In the genomic region with DNA sequence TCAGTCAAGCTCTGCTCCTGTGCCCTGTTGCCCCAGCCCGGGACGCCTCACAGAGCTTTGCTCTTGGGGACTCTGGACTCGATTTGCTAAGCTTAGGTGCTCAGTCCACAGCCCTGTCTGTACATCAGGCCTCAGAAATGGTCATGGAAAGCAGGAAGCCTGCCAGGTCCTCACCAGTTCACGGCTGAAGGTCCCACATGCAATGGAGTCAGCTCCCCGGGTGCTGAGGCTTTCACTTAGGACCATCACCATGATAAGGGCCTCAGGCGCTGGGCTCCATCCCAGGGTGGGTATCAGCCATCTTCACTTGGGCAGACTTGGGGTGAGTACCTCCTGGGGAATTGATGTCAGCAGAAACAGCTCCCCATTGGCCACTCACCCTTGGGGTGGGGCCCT, we compare ENCODE assay signal across 11 cellular contexts. TPM values are rescaled to one million over a fixed set of nuclear protein-coding genes. Genes with fewer than 3 reads are reported as not detected.
DNase-seq lines count a peak whose midpoint lies in the region; ATAC-seq and TF ChIP-seq lines count a peak whose summit lies in the region.
"Had no signal": no experiment of that assay in that cellular context is flagged by ENCODE, and none has a peak within 500 bp of the region (broad histone marks: within the 10 kb centered on the region; RNA-seq: fewer than 3 reads in every experiment).

No MANE protein-coding gene starts in this region.

- H3K27ac ChIP-seq in right atrium auricular region (peak overlapping the region; percentile 88 to 91), skeletal muscle tissue (ENCODE audit: low read depth, low read length) (peak overlapping the region; percentile 90)
- H3K27ac ChIP-seq: brain microvascular endothelial cell, epithelial cell of prostate had no signal

- no peaks in the 10 kb centered on the region for H3K27me3 ChIP-seq in right atrium auricular region
- H3K27me3 ChIP-seq in skeletal muscle tissue (ENCODE audit: control insufficient read depth in 3 of 3, insufficient read depth in 3 of 3, low read length in 3 of 3) = no peaks in the 10 kb centered on the region
- H3K27me3 ChIP-seq in Caco-2 (replicated peaks; ENCODE audit: control insufficient read depth, insufficient read depth, low read length) = no peaks in the 10 kb centered on the region
- H3K27me3 ChIP-seq: brain microvascular endothelial cell had no signal

- H3K4me3 ChIP-seq in right atrium auricular region (no peak overlapping the region), skeletal muscle tissue (ENCODE audit: low read length in 3 of 3) (no peak overlapping the region), Caco-2 (ENCODE audit: low read depth, low read length) (no peak overlapping the region)

- no peak for TF ChIP-seq CTCF in CD14-positive monocyte (IDR thresholded peaks at IDR 0.05)
- TF ChIP-seq CTCF in right atrium auricular region (IDR thresholded peaks at IDR 0.05) = no peak
- TF ChIP-seq CTCF in Caco-2 (IDR thresholded peaks at IDR 0.05; ENCODE audit: insufficient read depth in 1 of 2, low read depth in 1 of 2, low read length in 1 of 2, severe bottlenecking in 1 of 2, unreplicated experiment in 1 of 2) = no peak

- no peaks in the 10 kb centered on the region for H3K36me3 ChIP-seq in right atrium auricular region
- H3K36me3 ChIP-seq in skeletal muscle tissue (ENCODE audit: control insufficient read depth in 3 of 3, insufficient read depth in 3 of 3, low read length in 3 of 3) = peaks cover 6 to 7% (median 7%) of the 10 kb centered on the region in 3 donors
- peaks cover 2% of the 10 kb centered on the region; the same call in 1 of the 2 replicates for H3K36me3 ChIP-seq in Caco-2 (ENCODE audit: control insufficient read depth, insufficient read depth, low read length)

- intact Hi-C loops in CD14-positive monocyte (cut with micrococcal nuclease) = loop anchor here in 1 of 2 donors (2.0 to 5.0 kb wide), 2 partner anchors 14 to 36 kb away; a partner anchor contains a TSS
- intact Hi-C loops in Caco-2 (cut with micrococcal nuclease; ENCODE audit: unreplicated experiment) = no loop called here

- ATAC-seq in T-cell (replicated peaks in 1 of 4) (no peak), HG02938 (IDR thresholded peaks at IDR 0.05; ENCODE audit: unreplicated experiment) (no peak), GM18867 (IDR thresholded peaks at IDR 0.05; ENCODE audit: unreplicated experiment) (no peak)

- H3K9me3 Mint-ChIP-seq in CD14-positive monocyte = no peaks in the 10 kb centered on the region
- H3K9me3 Mint-ChIP-seq in T-cell = no peaks in the 10 kb centered on the region
- no peaks in the 10 kb centered on the region for H3K9me3 Mint-ChIP-seq in Caco-2 (ENCODE audit: unreplicated experiment)

- H3K27me3 Mint-ChIP-seq in CD14-positive monocyte (ENCODE audit: low read depth in 3 of 3) = no peaks in the 10 kb centered on the region
- no peaks in the 10 kb centered on the region for H3K27me3 Mint-ChIP-seq in T-cell
- H3K27me3 Mint-ChIP-seq in Caco-2 (ENCODE audit: insufficient read depth, unreplicated experiment) = no peaks in the 10 kb centered on the region

- no peak overlapping the region for H3K4me3 Mint-ChIP-seq in CD14-positive monocyte
- peak overlapping the region in 1 of 3 donors; percentile 39 for H3K4me3 Mint-ChIP-seq in T-cell
- H3K4me3 Mint-ChIP-seq in Caco-2 (ENCODE audit: unreplicated experiment) = no peak overlapping the region

- H3K9me3 ChIP-seq in right atrium auricular region (no peaks in the 10 kb centered on the region), skeletal muscle tissue (ENCODE audit: control insufficient read depth in 3 of 3, low read length in 3 of 3) (no peaks in the 10 kb centered on the region), Caco-2 (no peaks in the 10 kb centered on the region)

- H3K4me1 ChIP-seq in right atrium auricular region (peaks cover 0 to 100% of the 10 kb centered on the region in 2 donors), skeletal muscle tissue (ENCODE audit: control insufficient read depth in 3 of 3, insufficient read depth in 3 of 3, low read length in 3 of 3) (peaks cover 93 to 99% (median 96%) of the 10 kb centered on the region in 3 donors), Caco-2 (peaks cover 12% of the 10 kb centered on the region; the same call in 1 of the 2 replicates)

- H3K36me3 Mint-ChIP-seq in CD14-positive monocyte (peaks cover 47 to 59% of the 10 kb centered on the region in 2 donors), T-cell (peaks cover 23% of the 10 kb centered on the region), Caco-2 (ENCODE audit: insufficient read depth, unreplicated experiment) (no peaks in the 10 kb centered on the region)

- DNase-seq in CD14-positive monocyte (ENCODE audit: low spot score) = no peak
- DNase-seq in T-cell = no peak
- no peak for DNase-seq in right atrium auricular region (ENCODE audit: low spot score)
- no peak for DNase-seq in Caco-2
- DNase-seq in NCI-H524 (lab: John Stamatoyannopoulos, UW) = no peak
- DNase-seq: brain microvascular endothelial cell, NCI-H2171 treated with DMSO at 0.1 percent for 48 hours had no signal

- peak overlapping the region in 4 of 7 donors; percentile 62 to 92 (median 74) for H3K27ac Mint-ChIP-seq in CD14-positive monocyte
- H3K27ac Mint-ChIP-seq in T-cell = peak overlapping the region; percentile 99 to 100
- no peak overlapping the region for H3K27ac Mint-ChIP-seq in Caco-2 (ENCODE audit: unreplicated experiment)

- H3K9ac ChIP-seq in skeletal muscle tissue (ENCODE audit: low read depth in 1 of 3, low read length in 3 of 3) = peak overlapping the region in 2 of 3 donors; percentile 57 to 80

- CTCF ChIA-PET in T-cell (lab: Charles Lee) = interaction anchor here (0.6 to 4.6 kb wide), 4 partner anchors 12 to 132 kb away, joined by 3 to 18 read pairs (median 12); no protein-coding TSS in a partner anchor
- CTCF ChIA-PET in Caco-2 (lab: Charles Lee) = interaction anchor here (0.9 to 1.4 kb wide), 2 partner anchors 35 to 39 kb away, joined by 3 to 4 read pairs; no protein-coding TSS in a partner anchor

- POLR2A ChIA-PET in T-cell (lab: Charles Lee) = interaction anchor here in 1 of 2 donors (0.6 kb wide), 1 partner anchor 17 kb away, joined by 3 read pairs; no protein-coding TSS in a partner anchor
- POLR2A ChIA-PET in Caco-2 (lab: Charles Lee) = no interaction called here

- H3K4me1 Mint-ChIP-seq in CD14-positive monocyte = peaks cover 73% of the 10 kb centered on the region
- peaks cover 95 to 100% (median 98%) of the 10 kb centered on the region in 3 donors for H3K4me1 Mint-ChIP-seq in T-cell
- peaks cover 12% of the 10 kb centered on the region for H3K4me1 Mint-ChIP-seq in Caco-2 (ENCODE audit: low read depth, unreplicated experiment)

- BruUV-seq in Caco-2 (replicated peaks; lab: Mats Ljungman, UMichigan) = no TSS peak

RNA-seq across cellular contexts. Expression of a gene that starts 37.7 kb away (rescaled TPM):
- 10 to 100 TPM in 1 of 2 donors, 1 to 10 TPM in 1; 5.8 to 12.6 TPM for polyA plus RNA-seq in CD14-positive monocyte
- total RNA-seq in T-cell (10 to 100 TPM; 39.3 to 86.5 (median 52.3) TPM), right atrium auricular region (10 to 100 TPM; 30.3 to 31.1 TPM), skeletal muscle tissue (32.4 TPM), Caco-2 (2022) (13.6 and 13.7 TPM in 2 replicates)
